ENCODE assay signal across 7 cellular contexts in the genomic region with DNA sequence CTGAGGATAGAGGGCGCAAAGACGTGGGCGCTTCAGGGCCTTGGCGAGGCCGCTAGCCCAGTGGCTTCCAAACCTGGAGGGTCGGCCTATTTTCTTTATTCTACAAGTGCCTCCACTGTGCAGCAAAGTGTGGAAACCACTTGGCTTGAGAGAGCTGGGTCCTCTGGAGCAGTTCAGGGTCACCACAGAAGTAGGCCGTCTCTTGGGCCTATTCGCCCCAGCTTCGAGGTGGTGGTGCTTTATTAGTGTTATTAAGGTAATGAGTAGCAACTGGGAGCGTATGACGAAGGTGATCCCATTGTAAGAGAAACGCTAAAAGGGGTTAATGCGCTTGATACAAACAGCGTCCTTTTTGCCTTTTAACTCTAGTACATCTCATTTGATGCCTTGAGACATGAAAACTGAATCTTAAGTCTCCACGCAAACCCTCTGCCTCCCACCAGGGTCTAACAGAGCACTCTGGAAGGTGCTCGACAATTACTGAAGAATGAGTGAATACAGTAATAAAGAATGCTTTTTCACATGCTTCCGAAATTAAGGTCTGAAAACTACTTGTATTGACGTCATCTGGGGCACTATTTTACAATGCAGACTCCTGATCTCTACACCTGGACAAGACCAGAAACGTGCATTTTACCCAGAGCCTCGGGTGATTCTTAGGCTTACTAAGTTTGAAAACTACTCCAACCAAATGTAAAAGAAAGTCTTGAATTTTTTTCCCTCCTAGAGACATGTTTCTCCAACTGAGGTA. TPM values are rescaled to one million over a fixed set of nuclear protein-coding genes. Genes with fewer than 3 reads are reported as not detected.
A peak's percentile ranks its signal among the peaks of the same experiment; 100 is the strongest.
DNase-seq lines count a peak whose midpoint lies in the region; ATAC-seq lines count a peak whose summit lies in the region.

No MANE protein-coding gene starts in this region.

- peaks cover 3% of the 10 kb centered on the region for H3K9me3 Mint-ChIP-seq in activated naive CD8-positive, alpha-beta T cell treated with anti-CD3 and anti-CD28 coated beads, Interleukin-2, amount 10 ng/mL, durations not matched to agents 7 days and 5 days
- H3K9me3 Mint-ChIP-seq in immature natural killer cell: no peaks in the 10 kb centered on the region

- H3K4me1 Mint-ChIP-seq in activated naive CD8-positive, alpha-beta T cell treated with anti-CD3 and anti-CD28 coated beads, Interleukin-2, amount 10 ng/mL, durations not matched to agents 7 days and 5 days: peaks cover 27% of the 10 kb centered on the region
- H3K4me1 Mint-ChIP-seq in immature natural killer cell: peaks cover 55 to 67% of the 10 kb centered on the region in 2 donors

- peak overlapping the region; percentile 63 for H3K4me3 Mint-ChIP-seq in activated naive CD8-positive, alpha-beta T cell treated with anti-CD3 and anti-CD28 coated beads, Interleukin-2, amount 10 ng/mL, durations not matched to agents 7 days and 5 days
- H3K4me3 Mint-ChIP-seq in immature natural killer cell: peak overlapping the region; percentile 84 to 95 (median 86)

- DNase-seq in activated naive CD8-positive, alpha-beta T cell treated with anti-CD3 and anti-CD28 coated beads, Interleukin-2, amount 10 ng/mL, durations not matched to agents 7 days and 5 days: no peak
- DNase-seq in immature natural killer cell: no peak
- DNase-seq in superior temporal gyrus (ENCODE audit: extremely low spot score): peak; percentile 44
- DNase-seq in stimulated activated CD4-positive, alpha-beta T cell treated with anti-CD3 and anti-CD28 coated beads, Interleukin-4, amount 100 ng/mL, for 24 hours: no peak
- no peak for DNase-seq in NCI-H69 (lab: John Stamatoyannopoulos, UW)

- no peak overlapping the region for H3K27ac Mint-ChIP-seq in activated naive CD8-positive, alpha-beta T cell treated with anti-CD3 and anti-CD28 coated beads, Interleukin-2, amount 10 ng/mL, durations not matched to agents 7 days and 5 days
- peak overlapping the region; percentile 94 to 98 (median 94) for H3K27ac Mint-ChIP-seq in immature natural killer cell

- ATAC-seq in GM18907 (IDR thresholded peaks at IDR 0.05; ENCODE audit: unreplicated experiment): peak; percentile 2
- ATAC-seq in HG03135 (IDR thresholded peaks at IDR 0.05; ENCODE audit: unreplicated experiment): peak; percentile 29
- no peak for ATAC-seq in activated naive CD8-positive, alpha-beta T cell treated with anti-CD3 and anti-CD28 coated beads, Interleukin-2, amount 10 ng/mL, durations not matched to agents 7 days and 5 days (ENCODE audit: low read depth)

- peaks cover 25% of the 10 kb centered on the region for H3K27me3 Mint-ChIP-seq in activated naive CD8-positive, alpha-beta T cell treated with anti-CD3 and anti-CD28 coated beads, Interleukin-2, amount 10 ng/mL, durations not matched to agents 7 days and 5 days
- H3K27me3 Mint-ChIP-seq in immature natural killer cell (ENCODE audit: low read depth in 3 of 3): peaks cover 3 to 14% (median 10%) of the 10 kb centered on the region in 3 donors

- POLR2A ChIA-PET in activated naive CD8-positive, alpha-beta T cell treated with anti-CD3 and anti-CD28 coated beads, Interleukin-2, amount 10 ng/mL, durations not matched to agents 7 days and 5 days (lab: Charles Lee): interaction anchor here (0.6 to 1.7 kb wide), 5 partner anchors 11 to 489 kb away, joined by 3 to 4 read pairs (median 3); no protein-coding TSS in a partner anchor

- peaks cover 5% of the 10 kb centered on the region for H3K36me3 Mint-ChIP-seq in activated naive CD8-positive, alpha-beta T cell treated with anti-CD3 and anti-CD28 coated beads, Interleukin-2, amount 10 ng/mL, durations not matched to agents 7 days and 5 days
- no peaks in the 10 kb centered on the region for H3K36me3 Mint-ChIP-seq in immature natural killer cell

RNA-seq across cellular contexts. Expression of gene GSAP, which starts 0.6 kb away (rescaled TPM):
- total RNA-seq in activated naive CD8-positive, alpha-beta T cell treated with anti-CD3 and anti-CD28 coated beads, Interleukin-2, amount 10 ng/mL, durations not matched to agents 7 days and 5 days: 1 to 10 TPM; 8.3 to 9.3 TPM
- polyA plus RNA-seq in immature natural killer cell: 10 to 100 TPM; 24.6 to 85.4 (median 55.5) TPM
